22 cellular contexts compared by ENCODE assay signal in genomic region chr15:73353734-73354133, GRCh38. TPM values are rescaled to one million over a fixed set of nuclear protein-coding genes. Genes with fewer than 3 reads are reported as not detected.
"Had no signal": no experiment of that assay in that cellular context is flagged by ENCODE, and none has a peak within 500 bp of the region (broad histone marks: within the 10 kb centered on the region; RNA-seq: fewer than 3 reads in every experiment).

No MANE protein-coding gene starts in this region.

- H3K27ac ChIP-seq: SK-N-MC had no signal

- ATAC-seq: activated T-helper 17 cell treated with anti-CD3 and anti-CD28 coated beads, Interleukin-2, amount 50 U/mL, for 72 hours; T-cell had no signal

- DNase-seq: activated CD4-positive, alpha-beta memory T cell treated with anti-CD3 and anti-CD28 coated beads, Interleukin-2, amount 10 ng/mL, durations not matched to agents 7 days and 5 days; activated CD4-positive, alpha-beta T cell treated with anti-CD3 and anti-CD28 coated beads, Interleukin-2, amount 10 ng/mL, durations not matched to agents 7 days and 5 days; activated CD4-positive, CD25-positive, alpha-beta regulatory T cell; activated gamma-delta T cell; activated naive CD4-positive, alpha-beta T cell treated with anti-CD3 and anti-CD28 coated beads for 36 hours; activated T-cell treated with anti-CD3 and anti-CD28 coated beads for 4 hours; activated T-cell treated with anti-CD3 and anti-CD28 coated beads, Interleukin-2, amount 50 U/mL, for 48 hours; amygdala; KG1; NCI-H1092; NCI-H1694 treated with DMSO at 0.1 percent for 48 hours; NCI-H2081; NCI-H446 treated with DMSO at 0.1 percent for 48 hours; NCI-H524 treated with DMSO at 0.1 percent for 48 hours; T-cell; T-helper 2 cell; T1000 had no signal

- H3K4me3 ChIP-seq: SK-N-MC had no signal

RNA-seq across cellular contexts. Expression of gene HCN4, which starts 15.0 kb away (rescaled TPM):
- total RNA-seq: activated CD4-positive, alpha-beta memory T cell treated with anti-CD3 and anti-CD28 coated beads, Interleukin-2, amount 10 ng/mL, durations not matched to agents 7 days and 5 days; activated CD4-positive, alpha-beta T cell treated with anti-CD3 and anti-CD28 coated beads, Interleukin-2, amount 10 ng/mL, durations not matched to agents 7 days and 5 days; activated CD8-positive, alpha-beta memory T cell treated with anti-CD3 and anti-CD28 coated beads for 36 hours; activated naive CD4-positive, alpha-beta T cell treated with anti-CD3 and anti-CD28 coated beads for 36 hours; activated T-helper 17 cell treated with anti-CD3 and anti-CD28 coated beads, Interleukin-2, amount 50 U/mL, for 72 hours; LHCN-M2; RPMI7951; T-cell had no signal
